In the genomic region with DNA sequence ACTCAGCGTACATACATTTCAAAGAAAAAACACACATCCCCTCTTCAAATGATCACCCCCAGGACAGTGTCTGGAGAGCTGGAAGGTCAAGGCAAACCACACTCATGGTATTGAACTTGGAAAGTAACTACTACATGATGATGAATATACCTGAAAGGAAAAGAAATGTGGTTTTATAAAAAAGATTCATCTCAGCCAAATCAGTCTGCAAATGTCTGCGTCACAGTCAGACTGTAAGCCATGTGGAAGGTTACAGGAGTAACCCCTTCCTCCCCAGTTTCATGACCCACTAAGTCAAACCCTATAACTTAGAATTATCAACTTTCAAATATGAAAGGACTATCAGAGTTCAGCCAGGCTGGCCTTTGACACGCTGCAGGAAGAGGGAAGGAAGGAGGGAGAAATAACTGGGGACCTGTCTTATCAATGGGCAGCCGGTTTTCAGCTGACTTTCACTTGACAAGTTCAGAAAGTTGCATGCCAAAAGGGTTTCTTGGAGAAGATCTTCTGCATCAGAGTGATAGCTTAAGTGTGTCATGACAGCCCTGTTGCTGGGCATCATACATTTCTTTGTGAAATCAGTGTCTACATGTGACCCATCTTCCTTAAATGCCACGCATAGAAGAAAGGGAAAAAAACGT, we compare ENCODE assay signal across 24 cellular contexts. TPM values are rescaled to one million over a fixed set of nuclear protein-coding genes. Genes with fewer than 3 reads are reported as not detected.
DNase-seq lines count a peak whose midpoint lies in the region; ATAC-seq, FAIRE-seq and TF ChIP-seq lines count a peak whose summit lies in the region.
"Had no signal": no experiment of that assay in that cellular context is flagged by ENCODE, and none has a peak within 500 bp of the region (broad histone marks: within the 10 kb centered on the region; RNA-seq: fewer than 3 reads in every experiment).

No MANE protein-coding gene starts in this region.

- H4K20me1 ChIP-seq in Karpas-422 (ENCODE audit: insufficient read depth, low read depth, low read length), result no peaks in the 10 kb centered on the region
- no peaks in the 10 kb centered on the region for H4K20me1 ChIP-seq in HepG2 (ENCODE audit: insufficient read depth, low read length)
- H4K20me1 ChIP-seq in PC-9 (ENCODE audit: insufficient read depth), result no peaks in the 10 kb centered on the region

- DNase-seq in Caco-2, result no peak
- DNase-seq in Karpas-422, result no peak
- peak; percentile 25 for DNase-seq in amniotic epithelial cell (ENCODE audit: low read depth)
- DNase-seq in iris pigment epithelial cell (ENCODE audit: low read depth), result peak; percentile 15
- no peak for DNase-seq in HepG2 (ENCODE audit: low spot score)
- no peak for DNase-seq in GM03348 (ENCODE audit: low spot score)
- DNase-seq in PC-9, result no peak
- DNase-seq: BE2C, DMS79, H7, HFFc6, MV-4-11, NCI-H1105 treated with DMSO at 0.1 percent for 48 hours, NCI-H1694, NCI-H2081, NCI-H2171, NCI-H524 treated with DMSO at 0.1 percent for 48 hours, NCI-H82 had no signal

- ATAC-seq in HepG2, result no peak

- H3K9me3 ChIP-seq in Caco-2 (peaks cover 3% of the 10 kb centered on the region; the same call in 1 of the 2 replicates), Karpas-422 (ENCODE audit: low read length) (no peaks in the 10 kb centered on the region), HepG2 (ENCODE audit: low read length) (no peaks in the 10 kb centered on the region), PC-9 (ENCODE audit: insufficient read depth, low read depth) (no peaks in the 10 kb centered on the region)
- H3K9me3 ChIP-seq: BE2C, SJSA1 had no signal

- POLR2A ChIA-PET in Caco-2 (lab: Charles Lee) (no interaction called here), HepG2 (lab: Yijun Ruan, JAX) (no interaction called here), PC-9 (lab: Charles Lee; ENCODE audit: unreplicated experiment) (no interaction called here)

- 6% methylated on average over 6 of the region's 6 CpGs for WGBS in HepG2 (ENCODE audit: low lambda C conversion rate)

- H3K9ac ChIP-seq in Karpas-422 (ENCODE audit: low read length) (no peak overlapping the region), HepG2 (ENCODE audit: insufficient read depth, low read depth, low read length) (no peak overlapping the region)

- no peak for TF ChIP-seq EP300 in HepG2 (IDR thresholded peaks at IDR 0.05; ENCODE audit: low read depth in 2 of 2, low read length in 2 of 2)
- no peak for TF ChIP-seq EP300 in HepG2 (CRISPR knock-in tag; IDR thresholded peaks at IDR 0.05; ENCODE audit: borderline replicate concordance)

- H3K4me1 ChIP-seq in Caco-2, result peaks cover 31% of the 10 kb centered on the region
- H3K4me1 ChIP-seq in Karpas-422 (ENCODE audit: low read length), result peaks cover 5% of the 10 kb centered on the region; the same call in 1 of the 2 replicates
- H3K4me1 ChIP-seq in HepG2 (ENCODE audit: insufficient read depth, low read length), result peaks cover 7% of the 10 kb centered on the region; the same call in 1 of the 2 replicates
- H3K4me1 ChIP-seq in PC-9 (replicated peaks; ENCODE audit: insufficient read depth), result no peaks in the 10 kb centered on the region
- H3K4me1 ChIP-seq: BE2C had no signal

- no peaks in the 10 kb centered on the region for H3K27me3 ChIP-seq in Caco-2 (replicated peaks; ENCODE audit: control insufficient read depth, insufficient read depth, low read length)
- H3K27me3 ChIP-seq in Karpas-422 (ENCODE audit: low read length), result peaks cover 3% of the 10 kb centered on the region; the same call in 1 of the 2 replicates
- peaks cover 0 to 7% of the 10 kb centered on the region in 2 experiments; a peak in 2 of 5 replicates for H3K27me3 ChIP-seq in HepG2 (ENCODE audit: control insufficient read depth in 1 of 2, insufficient read depth in 2 of 2, low read length in 2 of 2)
- H3K27me3 ChIP-seq in PC-9 (ENCODE audit: insufficient read depth, low read depth), result 0 out of 2 replicates have a peak, but pooled peaks cover 5% of the 10 kb centered on the region
- H3K27me3 ChIP-seq: BE2C had no signal

- CTCF ChIA-PET in Caco-2 (lab: Charles Lee) (interaction anchor here (0.8 kb wide), 1 partner anchor 49 kb away, joined by 5 read pairs; no protein-coding TSS in a partner anchor), HepG2 (lab: Yijun Ruan, JAX; ENCODE audit: low intra/inter-chr PET ratio, low total read pairs) (no interaction called here), PC-9 (lab: Charles Lee) (no interaction called here)

- no TSS peak for BruUV-seq in Caco-2 (replicated peaks; lab: Mats Ljungman, UMichigan)
- BruUV-seq in HepG2 (replicated peaks; lab: Mats Ljungman, UMichigan), result no TSS peak
- BruUV-seq in PC-9 (replicated peaks; lab: Mats Ljungman, UMichigan), result no TSS peak

- intact Hi-C loops in Caco-2 (cut with micrococcal nuclease; ENCODE audit: unreplicated experiment), result no loop called here
- intact Hi-C loops in HepG2 (cut with micrococcal nuclease; ENCODE audit: unreplicated experiment), result no loop called here
- intact Hi-C loops in PC-9 (cut with micrococcal nuclease; ENCODE audit: unreplicated experiment), result no loop called here

- H3K4me1 Mint-ChIP-seq in Caco-2 (ENCODE audit: low read depth, unreplicated experiment), result peaks cover 7% of the 10 kb centered on the region

- TF ChIP-seq POLR2A in HepG2 (IDR thresholded peaks at IDR 0.05; ENCODE audit: insufficient read depth in 1 of 2, low read depth in 2 of 2, low read length in 2 of 2), result no peak

- no peak for TF ChIP-seq CTCF in Caco-2 (IDR thresholded peaks at IDR 0.05; ENCODE audit: insufficient read depth in 1 of 2, low read depth in 1 of 2, low read length in 1 of 2, severe bottlenecking in 1 of 2, unreplicated experiment in 1 of 2)
- TF ChIP-seq CTCF in HepG2 (CRISPR knock-in tag; IDR thresholded peaks at IDR 0.05), result no peak
- TF ChIP-seq CTCF in PC-9 (conservative IDR thresholded peaks at IDR 0.05), result no peak

- H3K79me2 ChIP-seq in Karpas-422 (ENCODE audit: low read length) (no peaks in the 10 kb centered on the region), HepG2 (ENCODE audit: insufficient read depth, low read length) (no peaks in the 10 kb centered on the region), PC-9 (ENCODE audit: low read depth) (no peaks in the 10 kb centered on the region)

- no peak for TF ChIP-seq RAD21 in HepG2 (CRISPR knock-in tag; IDR thresholded peaks at IDR 0.05)

- FAIRE-seq in HepG2 (lab: Jason Lieb, UNC), result no peak
- FAIRE-seq: GM12891, RCC 7860 had no signal

- H3K9me2 ChIP-seq in Karpas-422 (replicated peaks; ENCODE audit: insufficient read depth, low read length), result no peaks in the 10 kb centered on the region
- no peaks in the 10 kb centered on the region for H3K9me2 ChIP-seq in PC-9 (ENCODE audit: insufficient read depth)

- H3K9me3 Mint-ChIP-seq in Caco-2 (ENCODE audit: unreplicated experiment), result peaks cover 10% of the 10 kb centered on the region
- H3K9me3 Mint-ChIP-seq: HFFc6 had no signal

- H3K27me3 Mint-ChIP-seq in Caco-2 (ENCODE audit: insufficient read depth, unreplicated experiment), result no peaks in the 10 kb centered on the region

- H3K4me2 ChIP-seq in Karpas-422 (ENCODE audit: low read depth, low read length, poor library complexity, severe bottlenecking) (no peak overlapping the region), HepG2 (ENCODE audit: low read depth, low read length) (no peak overlapping the region), PC-9 (no peak overlapping the region)

- no peak overlapping the region for H3K4me3 Mint-ChIP-seq in Caco-2 (ENCODE audit: unreplicated experiment)
- H3K4me3 Mint-ChIP-seq: HFFc6 had no signal

- no peaks in the 10 kb centered on the region for H3K36me3 Mint-ChIP-seq in Caco-2 (ENCODE audit: insufficient read depth, unreplicated experiment)

- H2AFZ ChIP-seq in Karpas-422 (ENCODE audit: low read length) (peak overlapping the region; percentile 3; the same call in 1 of the 2 replicates), HepG2 (ENCODE audit: low read length) (no peak overlapping the region), PC-9 (no peak overlapping the region)

- no peak overlapping the region for H3K27ac ChIP-seq in Karpas-422 (ENCODE audit: low read length)
- H3K27ac ChIP-seq in HepG2 (ENCODE audit: extremely low read length, insufficient read depth, low read length), result no peak overlapping the region
- H3K27ac ChIP-seq in PC-9, result no peak overlapping the region
- H3K27ac ChIP-seq: SJSA1 had no signal

- no peak overlapping the region for H3K4me3 ChIP-seq in Caco-2 (ENCODE audit: low read depth, low read length)
- no peak overlapping the region for H3K4me3 ChIP-seq in Karpas-422 (ENCODE audit: low read length)
- H3K4me3 ChIP-seq in HepG2 (replicated peaks in 1 of 3; ENCODE audit: insufficient read depth in 1 of 3, low read depth in 2 of 3, low read length in 3 of 3), result no peak overlapping the region
- no peak overlapping the region for H3K4me3 ChIP-seq in PC-9
- H3K4me3 ChIP-seq: SJSA1 had no signal

- peak overlapping the region; percentile 48 for H3K27ac Mint-ChIP-seq in Caco-2 (ENCODE audit: unreplicated experiment)
- H3K27ac Mint-ChIP-seq: HFFc6 had no signal

- in situ Hi-C loops in HepG2 (cut with HindIII; ENCODE audit: extremely low pct_ligation_motif_present, low pct_unique_long_range_greater_than_20kb), result no loop called here

- H3K36me3 ChIP-seq in Caco-2 (ENCODE audit: control insufficient read depth, insufficient read depth, low read length) (no peaks in the 10 kb centered on the region), Karpas-422 (ENCODE audit: insufficient read depth, low read length) (no peaks in the 10 kb centered on the region), HepG2 (replicated peaks in 1 of 2; ENCODE audit: control insufficient read depth in 1 of 2, insufficient read depth in 2 of 2, low read length in 2 of 2) (no peaks in the 10 kb centered on the region), PC-9 (ENCODE audit: low read depth) (no peaks in the 10 kb centered on the region)
- H3K36me3 ChIP-seq: BE2C, SJSA1 had no signal

- H3F3A ChIP-seq in PC-9 (ENCODE audit: insufficient read depth, low read depth), result no peaks in the 10 kb centered on the region

RNA-seq across cellular contexts. Expression of a gene that starts 7.0 kb away (rescaled TPM):
- total RNA-seq in Caco-2 (2022) (not detected in 2 replicates), HepG2 (2016; rRNA removed; fragmentation: Illumina TruSeq; extraction: Trizol) (not detected in 2 replicates), PC-9 (2021) (not detected in 2 replicates)
- total RNA-seq in Karpas-422 (2014; rRNA removed; shearing (Covaris generic); ENCODE audit: low replicate concordance), result not detected in 2 replicates
- total RNA-seq in HepG2 (2016; cell fraction: cytosol; rRNA removed; fragmentation: Illumina TruSeq; extraction: Trizol; ENCODE audit: low read depth), result not detected in 2 replicates
- total RNA-seq in HepG2 (2016; cell fraction: insoluble cytoplasmic fraction; rRNA removed; fragmentation: Illumina TruSeq; extraction: Trizol), result not detected in 2 replicates
- total RNA-seq in HepG2 (2016; cell fraction: membrane; rRNA removed; fragmentation: Illumina TruSeq; extraction: Trizol), result not detected in 2 replicates
- total RNA-seq in HepG2 (2016; cell fraction: nucleus; rRNA removed; fragmentation: Illumina TruSeq; extraction: Trizol), result not detected in 2 replicates
- not detected in 2 replicates for polyA plus RNA-seq in HepG2 (2011; rRNA removed)
- polyA plus RNA-seq in HepG2 (2011; cell fraction: cytosol; rRNA removed), result not detected in 2 replicates
- not detected in 2 replicates for polyA plus RNA-seq in HepG2 (2011; cell fraction: nucleus; rRNA removed)
- polyA plus RNA-seq in HepG2 (2012), result not detected in 2 replicates
- not detected in 2 replicates for polyA plus RNA-seq in HepG2 (2016; cell fraction: cytosol; fragmentation: Illumina TruSeq; extraction: Trizol; ENCODE audit: low read depth)
- polyA plus RNA-seq in HepG2 (2016; cell fraction: insoluble cytoplasmic fraction; fragmentation: Illumina TruSeq; extraction: Trizol; ENCODE audit: low read depth), result not detected in 2 replicates
- not detected in 2 replicates for polyA plus RNA-seq in HepG2 (2016; cell fraction: membrane; fragmentation: Illumina TruSeq; extraction: Trizol; ENCODE audit: low read depth)
- polyA plus RNA-seq in HepG2 (2016; cell fraction: nucleus; fragmentation: Illumina TruSeq; extraction: Trizol; ENCODE audit: insufficient read depth, low read depth), result not detected in 2 replicates
- polyA minus RNA-seq in HepG2 (2011; rRNA and poly(A)+ RNA removed; ENCODE audit: low replicate concordance), result not detected in 2 replicates
- polyA minus RNA-seq in HepG2 (2011; cell fraction: cytosol; rRNA and poly(A)+ RNA removed), result not detected in 2 replicates
- polyA minus RNA-seq in HepG2 (2011; cell fraction: nucleus; rRNA and poly(A)+ RNA removed), result not detected in 2 replicates
- total RNA-seq: A673, H7, HFFc6, HT1080, M059J, SJSA1 had no signal

Comparison
In these comparisons a context has a peak if more than half of its experiments do, and no peak if none do; other contexts are left out.
1. DNase-seq: peak in amniotic epithelial cell (single experiment) and iris pigment epithelial cell (single experiment); none in Caco-2 (0 of 2), Karpas-422 (single experiment), HepG2 (single experiment), GM03348 (single experiment) and PC-9 (0 of 2).